In the genomic region with DNA sequence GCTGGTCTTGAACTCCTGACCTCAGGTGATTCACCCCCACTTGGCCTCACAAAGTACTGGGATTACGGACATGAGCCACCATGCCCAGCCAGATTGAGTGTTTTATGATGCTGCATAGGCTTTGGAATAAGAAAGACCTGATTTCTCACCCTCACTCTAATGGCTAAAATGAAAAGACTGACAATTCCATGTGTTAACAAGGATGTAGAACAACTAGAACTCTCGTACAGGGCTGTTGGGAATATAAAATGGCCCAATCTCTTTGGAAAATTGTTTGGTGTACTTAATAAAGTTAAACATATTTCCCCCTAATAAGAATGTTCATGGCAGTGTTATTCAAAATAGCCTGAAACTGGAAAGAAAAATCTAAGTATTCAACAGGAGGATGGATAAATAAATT, we compare ENCODE assay signal across 9 cellular contexts. TPM values are rescaled to one million over a fixed set of nuclear protein-coding genes. Genes with fewer than 3 reads are reported as not detected.
"Had no signal": no experiment of that assay in that cellular context is flagged by ENCODE, and none has a peak within 500 bp of the region (broad histone marks: within the 10 kb centered on the region; RNA-seq: fewer than 3 reads in every experiment).

No MANE protein-coding gene starts in this region.

- H3K36me3 ChIP-seq: HAP-1 had no signal

- H3K27ac Mint-ChIP-seq: HFFc6 had no signal

- H3K9ac ChIP-seq: GM23248 had no signal

- H3K27ac ChIP-seq: GM23248, HL-60 had no signal

- ATAC-seq: HCT116 had no signal

- H2AFZ ChIP-seq: GM23248 had no signal

- H3K27me3 Mint-ChIP-seq: IgD-negative memory B cell had no signal

- DNase-seq: GM23248, GOT3, H7, HFFc6, KG1 had no signal

- H3K4me3 Mint-ChIP-seq: HFFc6 had no signal

- H3K9me3 ChIP-seq: HAP-1 had no signal

- H3K9me3 Mint-ChIP-seq: HFFc6, IgD-negative memory B cell had no signal

- H3K4me3 ChIP-seq: GM23248, HAP-1 had no signal

RNA-seq across cellular contexts. Expression of a gene that starts 43.8 kb away (rescaled TPM):
- polyA plus RNA-seq: IgD-negative memory B cell had no signal
